In the genomic region with DNA sequence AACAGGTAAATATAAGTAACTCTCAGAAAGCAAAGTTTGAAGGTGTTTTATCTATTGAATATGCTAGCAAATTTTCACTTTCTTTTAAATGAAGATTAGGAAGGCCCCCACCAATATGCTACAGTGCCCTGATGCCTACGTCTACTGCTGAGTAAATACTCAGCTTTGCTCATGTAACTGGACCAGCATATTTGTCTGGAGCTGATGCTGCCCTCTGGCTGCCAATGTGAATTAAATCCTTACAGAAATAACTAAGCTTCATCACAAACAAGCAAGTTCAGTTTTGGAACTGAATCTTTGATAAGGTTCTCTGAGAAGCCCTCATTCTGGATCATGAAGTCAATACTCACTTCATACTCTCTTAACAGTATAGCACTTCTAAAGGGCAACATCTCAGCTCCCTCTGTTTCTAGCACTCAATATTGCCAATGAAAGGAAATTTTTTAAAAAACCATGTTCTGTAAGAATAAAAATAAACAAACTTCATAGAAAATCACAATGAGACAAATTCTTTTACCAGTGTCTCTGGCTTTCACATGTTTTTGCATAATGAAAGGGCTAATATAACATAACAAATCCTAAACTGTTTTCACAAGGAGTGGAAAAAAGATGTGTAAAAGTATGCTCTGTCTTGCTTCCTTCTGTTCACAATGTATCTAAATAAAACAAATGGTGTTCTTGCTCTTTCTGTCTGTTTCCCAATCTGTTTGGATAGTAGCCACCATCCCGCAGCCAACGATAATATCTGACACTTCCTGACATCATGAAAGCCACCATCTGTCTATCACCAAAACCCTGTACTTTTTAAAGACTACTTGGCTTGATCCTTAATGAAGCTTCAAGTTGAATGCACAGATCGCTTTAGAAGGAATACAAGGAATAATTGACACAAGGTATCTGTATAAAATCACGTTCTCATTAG, we compare ENCODE assay signal across 9 cellular contexts.
DNase-seq lines count a peak whose midpoint lies in the region; ATAC-seq and TF ChIP-seq lines count a peak whose summit lies in the region.
"Had no signal": no experiment of that assay in that cellular context is flagged by ENCODE, and none has a peak within 500 bp of the region (broad histone marks: within the 10 kb centered on the region; RNA-seq: fewer than 3 reads in every experiment).

No MANE protein-coding gene starts in this region.

- no peak overlapping the region for H2AK5ac ChIP-seq in neuronal stem cell (ENCODE audit: low read depth, low read length)

- TF ChIP-seq CTCF in AG09309 (IDR thresholded peaks at IDR 0.05; ENCODE audit: control insufficient read depth, insufficient read depth, low read depth, low read length, missing control alignments) (peak; percentile 63), fibroblast of lung (conservative IDR thresholded peaks at IDR 0.05 in 1 of 2, IDR thresholded peaks at IDR 0.05 in 1 of 2; ENCODE audit: low read depth in 1 of 2, low read length in 2 of 2) (peak; percentile 52 to 61)

- no peak overlapping the region for H2BK15ac ChIP-seq in neuronal stem cell (ENCODE audit: low read length)

- no peaks in the 10 kb centered on the region for H3K36me3 ChIP-seq in fibroblast of lung (ENCODE audit: control insufficient read depth, insufficient read depth, low read length)
- no peaks in the 10 kb centered on the region for H3K36me3 ChIP-seq in neuronal stem cell (replicated peaks in 1 of 2; ENCODE audit: control insufficient read depth in 2 of 2, insufficient read depth in 2 of 2, low read length in 2 of 2)

- DNase-seq in AG09309 (ENCODE audit: low read depth) (no peak), HS-5 (ENCODE audit: low read depth) (peak; percentile 26), RPMI7951 (ENCODE audit: low read depth) (peak; percentile 85), fibroblast of lung (ENCODE audit: low read depth in 2 of 2) (peak; percentile 73 to 78), neuronal stem cell (ENCODE audit: low spot score) (no peak)
- no peak for DNase-seq in activated T-cell treated with anti-CD3 and anti-CD28 coated beads, Interleukin-2, amount 50 U/mL, for 48 hours
- DNase-seq: activated naive CD8-positive, alpha-beta T cell treated with anti-CD3 and anti-CD28 coated beads, Interleukin-2, amount 10 ng/mL, durations not matched to agents 7 days and 5 days had no signal

- H2BK5ac ChIP-seq in neuronal stem cell (ENCODE audit: low read length), result no peak overlapping the region

- H2BK12ac ChIP-seq in neuronal stem cell (ENCODE audit: low read length), result no peak overlapping the region

- no peaks in the 10 kb centered on the region for H3K9me3 ChIP-seq in fibroblast of lung (ENCODE audit: control insufficient read depth, insufficient read depth, low read depth, low read length)
- no peaks in the 10 kb centered on the region for H3K9me3 ChIP-seq in neuronal stem cell (replicated peaks in 1 of 2; ENCODE audit: control insufficient read depth in 2 of 2, insufficient read depth in 1 of 2, low read depth in 1 of 2, low read length in 2 of 2)

- no peak for ATAC-seq in activated T-helper 17 cell treated with anti-CD3 and anti-CD28 coated beads, Interleukin-2, amount 50 U/mL, for 72 hours (replicated peaks)
- ATAC-seq in HG03108 (IDR thresholded peaks at IDR 0.05; ENCODE audit: unreplicated experiment), result no peak

- no peak overlapping the region for H3K18ac ChIP-seq in neuronal stem cell (ENCODE audit: low read length)

- H3K27me3 ChIP-seq in fibroblast of lung (ENCODE audit: control insufficient read depth, insufficient read depth, low read length), result no peaks in the 10 kb centered on the region
- H3K27me3 ChIP-seq in neuronal stem cell (ENCODE audit: control insufficient read depth in 3 of 3, insufficient read depth in 3 of 3, low read depth in 1 of 3, low read length in 3 of 3), result no peaks in the 10 kb centered on the region

- H3K36me3 Mint-ChIP-seq in activated T-helper 17 cell treated with anti-CD3 and anti-CD28 coated beads, Interleukin-2, amount 50 U/mL, for 72 hours (ENCODE audit: low read depth), result no peaks in the 10 kb centered on the region
- H3K36me3 Mint-ChIP-seq: activated naive CD8-positive, alpha-beta T cell treated with anti-CD3 and anti-CD28 coated beads, Interleukin-2, amount 10 ng/mL, durations not matched to agents 7 days and 5 days had no signal

- H3K9me3 Mint-ChIP-seq in activated T-helper 17 cell treated with anti-CD3 and anti-CD28 coated beads, Interleukin-2, amount 50 U/mL, for 72 hours, result no peaks in the 10 kb centered on the region
- H3K9me3 Mint-ChIP-seq: activated naive CD8-positive, alpha-beta T cell treated with anti-CD3 and anti-CD28 coated beads, Interleukin-2, amount 10 ng/mL, durations not matched to agents 7 days and 5 days had no signal

- no peak overlapping the region for H2BK120ac ChIP-seq in neuronal stem cell (ENCODE audit: low read depth, low read length)

- no peak overlapping the region for H2AFZ ChIP-seq in fibroblast of lung (ENCODE audit: low read length)
- peak overlapping the region; percentile 24 for H2AFZ ChIP-seq in neuronal stem cell (ENCODE audit: low read length)

- no peak overlapping the region for H3K4me3 Mint-ChIP-seq in activated T-helper 17 cell treated with anti-CD3 and anti-CD28 coated beads, Interleukin-2, amount 50 U/mL, for 72 hours
- H3K4me3 Mint-ChIP-seq: activated naive CD8-positive, alpha-beta T cell treated with anti-CD3 and anti-CD28 coated beads, Interleukin-2, amount 10 ng/mL, durations not matched to agents 7 days and 5 days had no signal

- H3K4me2 ChIP-seq in fibroblast of lung (ENCODE audit: extremely low read depth, insufficient read depth, low read length) (peak overlapping the region; percentile 21), neuronal stem cell (ENCODE audit: insufficient read depth, low read length, poor library complexity, severe bottlenecking) (no peak overlapping the region)

- H3K79me1 ChIP-seq in neuronal stem cell (ENCODE audit: low read depth, low read length), result no peaks in the 10 kb centered on the region

- H4K91ac ChIP-seq in neuronal stem cell (ENCODE audit: low read depth, low read length, poor library complexity), result no peak overlapping the region

- no peak overlapping the region for H3K14ac ChIP-seq in neuronal stem cell (ENCODE audit: low read length)

- H3K27ac Mint-ChIP-seq in activated T-helper 17 cell treated with anti-CD3 and anti-CD28 coated beads, Interleukin-2, amount 50 U/mL, for 72 hours, result no peak overlapping the region
- H3K27ac Mint-ChIP-seq: activated naive CD8-positive, alpha-beta T cell treated with anti-CD3 and anti-CD28 coated beads, Interleukin-2, amount 10 ng/mL, durations not matched to agents 7 days and 5 days had no signal

- H4K20me1 ChIP-seq in fibroblast of lung (ENCODE audit: control insufficient read depth, extremely low read depth, insufficient read depth, low read length), result no peaks in the 10 kb centered on the region

- no peak overlapping the region for H4K8ac ChIP-seq in neuronal stem cell (ENCODE audit: low read depth, low read length)

- no peaks in the 10 kb centered on the region for H3K79me2 ChIP-seq in fibroblast of lung (ENCODE audit: control insufficient read depth, insufficient read depth, low read length)

- H3K23ac ChIP-seq in neuronal stem cell (ENCODE audit: low read depth, low read length, poor library complexity), result no peak overlapping the region

- H3K4me3 ChIP-seq in AG09309 (ENCODE audit: control insufficient read depth, low read depth, low read length), result no peak overlapping the region
- H3K4me3 ChIP-seq in fibroblast of lung (replicated peaks in 1 of 4; ENCODE audit: control extremely low read depth in 1 of 4, insufficient read depth in 1 of 4, low read depth in 3 of 4, low read length in 4 of 4), result no peak overlapping the region
- no peak overlapping the region for H3K4me3 ChIP-seq in neuronal stem cell (ENCODE audit: low read length in 2 of 2)

- H3K9ac ChIP-seq in fibroblast of lung (ENCODE audit: insufficient read depth, low read length) (no peak overlapping the region), neuronal stem cell (ENCODE audit: low read depth, low read length, poor library complexity) (no peak overlapping the region)

- no CpG with 5 or more reads among the region's 5 CpGs for WGBS in neuronal stem cell (ENCODE audit: extremely low coverage in 2 of 2, insufficient read length in 2 of 2, insufficient replicate concordance in 1 of 2), 2 donors

- no peaks in the 10 kb centered on the region for H3K4me1 Mint-ChIP-seq in activated T-helper 17 cell treated with anti-CD3 and anti-CD28 coated beads, Interleukin-2, amount 50 U/mL, for 72 hours
- H3K4me1 Mint-ChIP-seq: activated naive CD8-positive, alpha-beta T cell treated with anti-CD3 and anti-CD28 coated beads, Interleukin-2, amount 10 ng/mL, durations not matched to agents 7 days and 5 days had no signal

- no peak overlapping the region for H3K27ac ChIP-seq in fibroblast of lung (ENCODE audit: insufficient read depth, low read length)
- no peak overlapping the region for H3K27ac ChIP-seq in neuronal stem cell (replicated peaks; ENCODE audit: low read length)

- no peak overlapping the region for H3K4ac ChIP-seq in neuronal stem cell (ENCODE audit: low read length)

- H3K4me1 ChIP-seq in fibroblast of lung (ENCODE audit: control insufficient read depth, extremely low read depth, insufficient read depth, low read length), result no peaks in the 10 kb centered on the region
- H3K4me1 ChIP-seq in neuronal stem cell (ENCODE audit: control insufficient read depth in 2 of 2, insufficient read depth in 1 of 2, low read depth in 1 of 2, low read length in 2 of 2), result peaks cover 2 to 3% of the 10 kb centered on the region in 2 donors

- peaks cover 3% of the 10 kb centered on the region for H3K27me3 Mint-ChIP-seq in activated T-helper 17 cell treated with anti-CD3 and anti-CD28 coated beads, Interleukin-2, amount 50 U/mL, for 72 hours
- H3K27me3 Mint-ChIP-seq: activated naive CD8-positive, alpha-beta T cell treated with anti-CD3 and anti-CD28 coated beads, Interleukin-2, amount 10 ng/mL, durations not matched to agents 7 days and 5 days had no signal

Comparison
In these comparisons a context has a peak if more than half of its experiments do, and no peak if none do; other contexts are left out.
1. DNase-seq: peak in HS-5 (single experiment), RPMI7951 (single experiment) and fibroblast of lung (2 of 2); none in AG09309 (single experiment), neuronal stem cell (single experiment) and activated T-cell treated with anti-CD3 and anti-CD28 coated beads, Interleukin-2, amount 50 U/mL, for 48 hours (0 of 2).